ENCODE assay signal across 3 cellular contexts in genomic region chr3:2947536-2947935, GRCh38.
"Had no signal": no experiment of that assay in that cellular context is flagged by ENCODE, and none has a peak within 500 bp of the region (broad histone marks: within the 10 kb centered on the region; RNA-seq: fewer than 3 reads in every experiment).

No MANE protein-coding gene starts in this region.

- DNase-seq: GDM1, GF-D8 had no signal

- ATAC-seq: GM12878 had no signal

- H3K4me3 ChIP-seq: GM12878 had no signal
